Comparison of ENCODE assay signal across 1 cellular context in genomic region chr17:45123930-45124796, GRCh38.
TF ChIP-seq lines count a peak whose summit lies in the region.

No MANE protein-coding gene starts in this region.

TF ChIP-seq in K562, 482 proteins besides CTCF, POLR2A, EP300 and RAD21 (continued from another document):
- TF ChIP-seq ZNF592 (IDR thresholded peaks at IDR 0.05) (peak; percentile 95), SMARCC2 (IDR thresholded peaks at IDR 0.05; ENCODE audit: low read depth) (peak; percentile 79), KAT2B (IDR thresholded peaks at IDR 0.05; ENCODE audit: low read depth, low read length) (no peak), U2AF1 (optimal IDR thresholded peaks at IDR 0.05; ENCODE audit: low read depth, low read length) (no peak), SETDB1 (IDR thresholded peaks at IDR 0.05; ENCODE audit: low read length) (no peak), CREB5 (CRISPR knock-in tag; IDR thresholded peaks at IDR 0.05) (no peak), E2F6 (IDR thresholded peaks at IDR 0.05; ENCODE audit: borderline replicate concordance in 1 of 2, extremely low read depth in 1 of 2, insufficient read depth in 1 of 2, insufficient read length in 1 of 2, low read depth in 1 of 2, low read length in 1 of 2, poor library complexity in 1 of 2, severe bottlenecking in 1 of 2) (no peak), MCM2 (IDR thresholded peaks at IDR 0.05; ENCODE audit: low read depth) (no peak), TGIF2 (CRISPR knock-in tag; IDR thresholded peaks at IDR 0.05) (no peak), ZNF121 (CRISPR knock-in tag; conservative IDR thresholded peaks at IDR 0.05) (no peak), NR1H2 (CRISPR knock-in tag; IDR thresholded peaks at IDR 0.05) (no peak), TCF7L2 (IDR thresholded peaks at IDR 0.05; ENCODE audit: low read depth, low read length) (no peak), POLR3G (IDR thresholded peaks at IDR 0.05; ENCODE audit: extremely low read depth, insufficient read length, insufficient replicate concordance) (no peak), NONO (IDR thresholded peaks at IDR 0.05; ENCODE audit: low read depth in 2 of 2, low read length in 1 of 2) (no peak), ZNF224 (CRISPR knock-in tag; IDR thresholded peaks at IDR 0.05) (no peak), ZNF184 (CRISPR knock-in tag; IDR thresholded peaks at IDR 0.05) (no peak), ZNF696 (CRISPR knock-in tag; conservative IDR thresholded peaks at IDR 0.05) (no peak), SMAD1 (IDR thresholded peaks at IDR 0.05; ENCODE audit: low read depth, low read length, partially characterized antibody) (no peak), SRSF9 (IDR thresholded peaks at IDR 0.05; ENCODE audit: borderline replicate concordance, low read depth, low read length) (no peak), ZNF174 (CRISPR knock-in tag; IDR thresholded peaks at IDR 0.05) (no peak), VEZF1 (CRISPR knock-in tag; IDR thresholded peaks at IDR 0.05) (peak; percentile 73), PKNOX1 (IDR thresholded peaks at IDR 0.05) (peak; percentile 30; the same call in 1 of the 2 replicates), IRF2 (CRISPR knock-in tag; IDR thresholded peaks at IDR 0.05) (no peak), U2AF2 (optimal IDR thresholded peaks at IDR 0.05; ENCODE audit: low read depth, low read length) (no peak), FOXA1 (IDR thresholded peaks at IDR 0.05; ENCODE audit: borderline replicate concordance) (no peak), ZNF639 (CRISPR knock-in tag; conservative IDR thresholded peaks at IDR 0.05 in 1 of 2, IDR thresholded peaks at IDR 0.05 in 1 of 2) (peak in 1 of 2 experiments; percentile 64; a peak in 2 of 4 replicates), RNF2 (IDR thresholded peaks at IDR 0.05) (0 out of 2 replicates have a peak, but pooled peaks have one; percentile 64), ZFPM2 (CRISPR knock-in tag; IDR thresholded peaks at IDR 0.05) (no peak), ZNF764 (CRISPR knock-in tag; IDR thresholded peaks at IDR 0.05; ENCODE audit: low read depth) (no peak), HDAC6 (IDR thresholded peaks at IDR 0.05; ENCODE audit: low read depth, low read length) (no peak), LCOR (CRISPR knock-in tag; IDR thresholded peaks at IDR 0.05) (0 out of 2 replicates have a peak, but pooled peaks have one; percentile 46), FOXJ3 (CRISPR knock-in tag; IDR thresholded peaks at IDR 0.05) (no peak), NFE2 (IDR thresholded peaks at IDR 0.05; ENCODE audit: low read depth) (peak; percentile 73), ZNF780A (CRISPR knock-in tag; IDR thresholded peaks at IDR 0.05) (no peak), ARID3A (IDR thresholded peaks at IDR 0.05; ENCODE audit: borderline replicate concordance, low read depth, low read length) (no peak), ZNF282 (CRISPR knock-in tag; IDR thresholded peaks at IDR 0.05) (no peak), TRIM25 (IDR thresholded peaks at IDR 0.05; ENCODE audit: borderline replicate concordance) (no peak)
